14 cellular contexts compared by ENCODE assay signal in genomic region chr5:61623401-61624069, GRCh38.
DNase-seq lines count a peak whose midpoint lies in the region; ATAC-seq and TF ChIP-seq lines count a peak whose summit lies in the region.
"Had no signal": no experiment of that assay in that cellular context is flagged by ENCODE, and none has a peak within 500 bp of the region (broad histone marks: within the 10 kb centered on the region; RNA-seq: fewer than 3 reads in every experiment).

No MANE protein-coding gene starts in this region.

- no peaks in the 10 kb centered on the region for H3K36me3 Mint-ChIP-seq in nephron progenitor cell (ENCODE audit: low read depth)
- no peaks in the 10 kb centered on the region for H3K36me3 Mint-ChIP-seq in activated T-cell treated with anti-CD3 and anti-CD28 coated beads, Interleukin-2, amount 50 U/mL, for 24 hours (ENCODE audit: low read depth)

- H3K27me3 ChIP-seq in Loucy (ENCODE audit: insufficient read depth, low read length, poor library complexity, severe bottlenecking) = peaks cover 15% of the 10 kb centered on the region

- no peak overlapping the region for H3K4me3 ChIP-seq in Loucy (ENCODE audit: low read length, poor library complexity, severe bottlenecking)
- H3K4me3 ChIP-seq: lung had no signal

- no peak overlapping the region for H3K9ac ChIP-seq in Loucy (ENCODE audit: low read depth, low read length, poor library complexity, severe bottlenecking)

- no peaks in the 10 kb centered on the region for H4K20me1 ChIP-seq in Loucy (ENCODE audit: insufficient read depth, low read length, poor library complexity, severe bottlenecking)

- H3K9me3 Mint-ChIP-seq in nephron progenitor cell = peaks cover 2% of the 10 kb centered on the region
- H3K9me3 Mint-ChIP-seq in activated T-cell treated with anti-CD3 and anti-CD28 coated beads, Interleukin-2, amount 50 U/mL, for 24 hours = no peaks in the 10 kb centered on the region
- H3K9me3 Mint-ChIP-seq: activated T-helper 1 cell treated with anti-CD3 and anti-CD28 coated beads, Interleukin-12 subunit alpha, Interleukin-12 subunit beta, Interleukin-2, Interleukin-4 antibody, amounts not matched to agents 30 ng/mL and 10 ng/mL and 1 ng/mL, durations not matched to agents 14 hours and 24 hours and 36 hours; stimulated activated naive CD8-positive, alpha-beta T cell treated with anti-CD3 and anti-CD28 coated beads, Interleukin-15, amount 100 ng/mL, for 72 hours had no signal

- H3K4me1 Mint-ChIP-seq in nephron progenitor cell = peaks cover 18% of the 10 kb centered on the region
- H3K4me1 Mint-ChIP-seq in activated T-cell treated with anti-CD3 and anti-CD28 coated beads, Interleukin-2, amount 50 U/mL, for 24 hours (ENCODE audit: low read depth) = peaks cover 11% of the 10 kb centered on the region

- H3K79me2 ChIP-seq in Loucy (ENCODE audit: insufficient read depth, low read length) = no peaks in the 10 kb centered on the region

- H3K4me2 ChIP-seq in Loucy (ENCODE audit: low read depth, low read length, poor library complexity, severe bottlenecking) = no peak overlapping the region

- no peaks in the 10 kb centered on the region for H3K9me2 ChIP-seq in Loucy (replicated peaks; ENCODE audit: low read depth, low read length)

- ATAC-seq in left colon = no peak
- ATAC-seq: stimulated activated naive CD8-positive, alpha-beta T cell treated with anti-CD3 and anti-CD28 coated beads, Interleukin-15, amount 100 ng/mL, for 72 hours had no signal

- H3K27ac Mint-ChIP-seq in nephron progenitor cell = no peak overlapping the region
- no peak overlapping the region for H3K27ac Mint-ChIP-seq in activated T-cell treated with anti-CD3 and anti-CD28 coated beads, Interleukin-2, amount 50 U/mL, for 24 hours
- H3K27ac Mint-ChIP-seq: activated T-helper 1 cell treated with anti-CD3 and anti-CD28 coated beads, Interleukin-12 subunit alpha, Interleukin-12 subunit beta, Interleukin-2, Interleukin-4 antibody, amounts not matched to agents 30 ng/mL and 10 ng/mL and 1 ng/mL, durations not matched to agents 14 hours and 24 hours and 36 hours; stimulated activated naive CD8-positive, alpha-beta T cell treated with anti-CD3 and anti-CD28 coated beads, Interleukin-15, amount 100 ng/mL, for 72 hours had no signal

- no peaks in the 10 kb centered on the region for H3K9me3 ChIP-seq in Loucy (ENCODE audit: insufficient read depth, low read depth, low read length)

- no peaks in the 10 kb centered on the region for H3K36me3 ChIP-seq in Loucy (ENCODE audit: insufficient read depth, low read length)

- peaks cover 21% of the 10 kb centered on the region for H3K4me1 ChIP-seq in Loucy (ENCODE audit: insufficient read depth, low read length, poor library complexity, severe bottlenecking)

- peaks cover 21% of the 10 kb centered on the region for H3K27me3 Mint-ChIP-seq in nephron progenitor cell (ENCODE audit: low read depth, poor library complexity)
- H3K27me3 Mint-ChIP-seq in activated T-cell treated with anti-CD3 and anti-CD28 coated beads, Interleukin-2, amount 50 U/mL, for 24 hours = peaks cover 46% of the 10 kb centered on the region

- H3K4me3 Mint-ChIP-seq in nephron progenitor cell = no peak overlapping the region
- H3K4me3 Mint-ChIP-seq in activated T-cell treated with anti-CD3 and anti-CD28 coated beads, Interleukin-2, amount 50 U/mL, for 24 hours = no peak overlapping the region
- H3K4me3 Mint-ChIP-seq: activated T-helper 1 cell treated with anti-CD3 and anti-CD28 coated beads, Interleukin-12 subunit alpha, Interleukin-12 subunit beta, Interleukin-2, Interleukin-4 antibody, amounts not matched to agents 30 ng/mL and 10 ng/mL and 1 ng/mL, durations not matched to agents 14 hours and 24 hours and 36 hours; stimulated activated naive CD8-positive, alpha-beta T cell treated with anti-CD3 and anti-CD28 coated beads, Interleukin-15, amount 100 ng/mL, for 72 hours had no signal

- peak; percentile 27 for DNase-seq in ELF-1 (ENCODE audit: low read depth, low spot score)
- no peak for DNase-seq in nephron progenitor cell
- no peak for DNase-seq in NCI-H1694 (lab: John Stamatoyannopoulos, UW)
- no peak for DNase-seq in left colon
- DNase-seq in NCI-H1092 (lab: John Stamatoyannopoulos, UW) = no peak
- no peak for DNase-seq in activated T-cell treated with anti-CD3 and anti-CD28 coated beads, Interleukin-2, amount 50 U/mL, for 24 hours
- DNase-seq: effector memory CD4-positive, alpha-beta T cell; NCI-H2107; stimulated activated naive CD8-positive, alpha-beta T cell treated with anti-CD3 and anti-CD28 coated beads, Interleukin-15, amount 100 ng/mL, for 72 hours; T-helper 1 cell had no signal

- H3K27ac ChIP-seq in cingulate gyrus (ENCODE audit: low read depth, low read length) = peak overlapping the region; percentile 96

- peak; percentile 50; the same call in 1 of the 2 replicates for TF ChIP-seq CTCF in Loucy (conservative IDR thresholded peaks at IDR 0.05; ENCODE audit: low read length)
- TF ChIP-seq CTCF in nephron progenitor cell (IDR thresholded peaks at IDR 0.05) = peak; percentile 51

- no peak overlapping the region for H2AFZ ChIP-seq in Loucy (ENCODE audit: low read length)

- no peaks in the 10 kb centered on the region for H3F3A ChIP-seq in Loucy (ENCODE audit: low read depth)

- intact Hi-C loops in left colon (cut with DNase I, micrococcal nuclease) = no loop called here
